Comparison of ENCODE assay signal across 9 cellular contexts in genomic region chr1:12433323-12434053, GRCh38.
DNase-seq lines count a peak whose midpoint lies in the region; ATAC-seq and TF ChIP-seq lines count a peak whose summit lies in the region.
"Had no signal": no experiment of that assay in that cellular context is flagged by ENCODE, and none has a peak within 500 bp of the region (broad histone marks: within the 10 kb centered on the region; RNA-seq: fewer than 3 reads in every experiment).

No MANE protein-coding gene starts in this region.

- TF ChIP-seq CTCF in Loucy (conservative IDR thresholded peaks at IDR 0.05; ENCODE audit: low read length): no peak
- TF ChIP-seq CTCF in adrenal gland (IDR thresholded peaks at IDR 0.05): no peak
- TF ChIP-seq CTCF in GM10266 (IDR thresholded peaks at IDR 0.05; ENCODE audit: control insufficient read depth, insufficient read depth, low read depth, missing control alignments): no peak

- H3K9ac ChIP-seq in Loucy (ENCODE audit: low read depth, low read length, poor library complexity, severe bottlenecking) (peak overlapping the region; percentile 57), stomach smooth muscle (ENCODE audit: low read length in 2 of 2) (peak overlapping the region in 1 of 2 donors; percentile 51)

- H3K27ac ChIP-seq in adrenal gland: peak overlapping the region in 2 of 5 donors; percentile 67 to 75
- peak overlapping the region; percentile 70 for H3K27ac ChIP-seq in stomach smooth muscle (ENCODE audit: low read length)
- H3K27ac ChIP-seq: HL-60 had no signal

- H3K4me3 ChIP-seq in Loucy (ENCODE audit: low read length, poor library complexity, severe bottlenecking) (peak overlapping the region; percentile 63), adrenal gland (no peak overlapping the region), stomach smooth muscle (ENCODE audit: low read length in 2 of 2) (peak overlapping the region in 1 of 2 donors; percentile 40)

- no peaks in the 10 kb centered on the region for H4K20me1 ChIP-seq in Loucy (ENCODE audit: insufficient read depth, low read length, poor library complexity, severe bottlenecking)

- H3K4me1 ChIP-seq in Loucy (ENCODE audit: insufficient read depth, low read length, poor library complexity, severe bottlenecking) (peaks cover 62% of the 10 kb centered on the region), adrenal gland (replicated peaks in 1 of 2) (peaks cover 0 to 23% of the 10 kb centered on the region in 2 donors), stomach smooth muscle (ENCODE audit: control insufficient read depth, insufficient read depth, low read length) (peaks cover 23% of the 10 kb centered on the region)

- H3K4me2 ChIP-seq in Loucy (ENCODE audit: low read depth, low read length, poor library complexity, severe bottlenecking): peak overlapping the region; percentile 89

- ATAC-seq in HG03442 (IDR thresholded peaks at IDR 0.05; ENCODE audit: unreplicated experiment) (no peak), GM21723 (IDR thresholded peaks at IDR 0.05; ENCODE audit: unreplicated experiment) (no peak)

- H3K36me3 ChIP-seq in Loucy (ENCODE audit: insufficient read depth, low read length) (no peaks in the 10 kb centered on the region), adrenal gland (replicated peaks in 1 of 2) (no peaks in the 10 kb centered on the region), stomach smooth muscle (ENCODE audit: control insufficient read depth in 2 of 2, insufficient read depth in 2 of 2, low read length in 2 of 2) (peaks cover 0 to under 1% of the 10 kb centered on the region in 2 donors)

- TF ChIP-seq POLR2A in adrenal gland (IDR thresholded peaks at IDR 0.05): no peak

- intact Hi-C loops in adrenal gland (cut with DNase I): no loop called here

- 64 to 73% (median 71%) methylated on average over 10 to 12 of the region's 12 CpGs for WGBS in adrenal gland, 4 donors

- H3K9me3 ChIP-seq in Loucy (ENCODE audit: insufficient read depth, low read depth, low read length) (no peaks in the 10 kb centered on the region), adrenal gland (replicated peaks in 1 of 3) (no peaks in the 10 kb centered on the region), stomach smooth muscle (ENCODE audit: control insufficient read depth in 2 of 2, low read length in 2 of 2) (no peaks in the 10 kb centered on the region)

- DNase-seq in adrenal gland: peak in 5 of 7 donors; percentile 31 to 69 (median 41)
- peak; percentile 34 for DNase-seq in kidney glomerular epithelial cell (lab: John Stamatoyannopoulos, UW)
- DNase-seq in GM10266 (ENCODE audit: extremely low spot score): no peak
- no peak for DNase-seq in stimulated activated CD4-positive, alpha-beta T cell treated with anti-CD3 and anti-CD28 coated beads, Interleukin-12 subunit alpha, Interleukin-12 subunit beta, amount 100 ng/mL, for 4 hours

- H3K27me3 ChIP-seq in Loucy (ENCODE audit: insufficient read depth, low read length, poor library complexity, severe bottlenecking): no peaks in the 10 kb centered on the region
- no peaks in the 10 kb centered on the region for H3K27me3 ChIP-seq in adrenal gland
- H3K27me3 ChIP-seq in stomach smooth muscle (ENCODE audit: control insufficient read depth in 1 of 2, insufficient read depth in 2 of 2, low read length in 2 of 2): no peaks in the 10 kb centered on the region

- no peaks in the 10 kb centered on the region for H3K79me2 ChIP-seq in Loucy (ENCODE audit: insufficient read depth, low read length)

- H3K9me2 ChIP-seq in Loucy (replicated peaks; ENCODE audit: low read depth, low read length): no peaks in the 10 kb centered on the region

- H3F3A ChIP-seq in Loucy (ENCODE audit: low read depth): peaks cover 21% of the 10 kb centered on the region

- H2AFZ ChIP-seq in Loucy (ENCODE audit: low read length): no peak overlapping the region

Comparison
In these comparisons a context has a peak if more than half of its experiments do, and no peak if none do; other contexts are left out.
1. DNase-seq: peak in adrenal gland (5 of 7) and kidney glomerular epithelial cell (single experiment); none in GM10266 (single experiment) and stimulated activated CD4-positive, alpha-beta T cell treated with anti-CD3 and anti-CD28 coated beads, Interleukin-12 subunit alpha, Interleukin-12 subunit beta, amount 100 ng/mL, for 4 hours (single experiment).